ENCODE assay signal across 7 cellular contexts in the genomic region with DNA sequence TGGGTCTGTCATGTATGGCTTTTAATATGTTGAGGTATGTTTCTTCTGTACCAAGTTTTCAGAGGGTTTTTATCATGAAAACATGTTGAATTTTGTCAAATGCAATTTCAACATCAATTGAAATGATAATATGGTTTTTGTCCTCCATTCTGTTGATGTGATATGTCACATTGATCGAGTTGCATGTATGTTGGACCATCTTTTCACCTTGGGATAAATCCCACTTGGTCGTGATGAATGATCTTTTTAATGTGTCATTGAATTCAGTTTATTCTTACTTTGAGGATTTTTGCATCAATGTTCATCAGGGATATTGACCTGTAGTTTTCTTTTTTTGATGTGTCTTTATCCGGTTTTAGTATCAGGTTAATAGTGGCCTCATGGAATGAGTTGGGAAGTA.
"Had no signal": no experiment of that assay in that cellular context is flagged by ENCODE, and none has a peak within 500 bp of the region (broad histone marks: within the 10 kb centered on the region; RNA-seq: fewer than 3 reads in every experiment).

No MANE protein-coding gene starts in this region.

- H3K4me3 ChIP-seq: HAP-1, K562 had no signal

- FAIRE-seq: HTR-8/SVneo, K562 had no signal

- H3K4me1 ChIP-seq: HAP-1 had no signal

- H3K36me3 ChIP-seq: HAP-1 had no signal

- DNase-seq: GOT3, H7, IMR-90, KG1 had no signal
